ENCODE assay signal across 16 cellular contexts in the genomic region with DNA sequence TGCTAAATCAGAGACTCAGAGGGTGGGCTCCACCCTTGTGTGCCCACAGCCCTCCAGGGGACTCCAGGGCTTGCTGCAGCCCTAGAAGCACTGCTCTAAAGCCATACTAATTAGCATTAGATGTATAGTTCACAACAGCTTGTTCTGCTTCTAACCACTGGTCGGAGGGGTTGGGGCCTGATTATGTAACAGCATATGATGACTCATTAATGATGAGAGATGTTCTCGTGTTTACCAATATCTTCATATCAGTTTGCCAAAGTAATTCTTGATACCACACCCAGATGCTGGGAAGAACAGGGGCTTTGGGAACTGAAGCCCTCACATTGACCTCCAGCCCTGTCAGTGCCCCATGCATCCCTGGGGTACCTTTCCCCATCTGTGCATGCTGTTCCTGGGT.
DNase-seq lines count a peak whose midpoint lies in the region; ATAC-seq and TF ChIP-seq lines count a peak whose summit lies in the region.
"Had no signal": no experiment of that assay in that cellular context is flagged by ENCODE, and none has a peak within 500 bp of the region (broad histone marks: within the 10 kb centered on the region; RNA-seq: fewer than 3 reads in every experiment).

No MANE protein-coding gene starts in this region.

- no peak overlapping the region for H3K27ac Mint-ChIP-seq in naive thymus-derived CD4-positive, alpha-beta T cell
- H3K27ac Mint-ChIP-seq in natural killer cell treated with Interleukin-12 subunit alpha and Interleukin-12 subunit beta and Interleukin-15 and Interleukin-18, amount 100 ng/mL, for 72 hours: no peak overlapping the region
- H3K27ac Mint-ChIP-seq: HFFc6, IgD-negative memory B cell had no signal

- H3K9me3 ChIP-seq in naive thymus-derived CD4-positive, alpha-beta T cell (ENCODE audit: control insufficient read depth in 2 of 3, low read length in 3 of 3): no peaks in the 10 kb centered on the region

- no peaks in the 10 kb centered on the region for H3K4me1 ChIP-seq in naive thymus-derived CD4-positive, alpha-beta T cell (ENCODE audit: control insufficient read depth in 2 of 2, insufficient read depth in 2 of 2, low read length in 2 of 2)

- no peaks in the 10 kb centered on the region for H3K36me3 ChIP-seq in naive thymus-derived CD4-positive, alpha-beta T cell (ENCODE audit: control insufficient read depth in 2 of 3, insufficient read depth in 3 of 3, low read length in 3 of 3)

- ATAC-seq in naive thymus-derived CD4-positive, alpha-beta T cell: peak; percentile 63
- no peak for ATAC-seq in GM21390 (IDR thresholded peaks at IDR 0.05; ENCODE audit: unreplicated experiment)
- ATAC-seq in natural killer cell treated with Interleukin-12 subunit alpha and Interleukin-12 subunit beta and Interleukin-15 and Interleukin-18, amount 100 ng/mL, for 72 hours: no peak
- ATAC-seq in GM21529 (IDR thresholded peaks at IDR 0.05; ENCODE audit: unreplicated experiment): no peak
- ATAC-seq: Right ventricle myocardium inferior had no signal

- TF ChIP-seq CTCF in choroid plexus epithelial cell (conservative IDR thresholded peaks at IDR 0.05; ENCODE audit: low read depth, low read length): no peak

- peaks cover 0 to 3% (median 0%) of the 10 kb centered on the region in 7 donors for H3K4me1 Mint-ChIP-seq in naive thymus-derived CD4-positive, alpha-beta T cell
- H3K4me1 Mint-ChIP-seq in natural killer cell treated with Interleukin-12 subunit alpha and Interleukin-12 subunit beta and Interleukin-15 and Interleukin-18, amount 100 ng/mL, for 72 hours (ENCODE audit: low read depth in 2 of 2): peaks cover 6 to 10% of the 10 kb centered on the region in 2 donors

- no peak overlapping the region for H3K27ac ChIP-seq in naive thymus-derived CD4-positive, alpha-beta T cell (ENCODE audit: low read depth, low read length)
- H3K27ac ChIP-seq: SK-N-MC had no signal

- peaks cover 0 to 28% (median 17%) of the 10 kb centered on the region in 5 donors for H3K27me3 Mint-ChIP-seq in naive thymus-derived CD4-positive, alpha-beta T cell
- H3K27me3 Mint-ChIP-seq in natural killer cell treated with Interleukin-12 subunit alpha and Interleukin-12 subunit beta and Interleukin-15 and Interleukin-18, amount 100 ng/mL, for 72 hours: peaks cover 0 to 6% of the 10 kb centered on the region in 2 donors

- CTCF ChIA-PET in naive thymus-derived CD4-positive, alpha-beta T cell (lab: Charles Lee): no interaction called here

- H3K4me3 Mint-ChIP-seq in naive thymus-derived CD4-positive, alpha-beta T cell: no peak overlapping the region
- no peak overlapping the region for H3K4me3 Mint-ChIP-seq in natural killer cell treated with Interleukin-12 subunit alpha and Interleukin-12 subunit beta and Interleukin-15 and Interleukin-18, amount 100 ng/mL, for 72 hours
- H3K4me3 Mint-ChIP-seq: HFFc6, IgD-negative memory B cell had no signal

- intact Hi-C loops in naive thymus-derived CD4-positive, alpha-beta T cell (cut with micrococcal nuclease): no loop called here

- no peaks in the 10 kb centered on the region for H3K27me3 ChIP-seq in naive thymus-derived CD4-positive, alpha-beta T cell (ENCODE audit: control insufficient read depth in 2 of 2, insufficient read depth in 2 of 2, low read length in 2 of 2)

- no peak overlapping the region for H3K4me3 ChIP-seq in choroid plexus epithelial cell (ENCODE audit: low read depth, low read length)
- H3K4me3 ChIP-seq in naive thymus-derived CD4-positive, alpha-beta T cell (ENCODE audit: low read length): no peak overlapping the region
- H3K4me3 ChIP-seq: SK-N-MC had no signal

- POLR2A ChIA-PET in naive thymus-derived CD4-positive, alpha-beta T cell (lab: Charles Lee): no interaction called here

- H3K36me3 Mint-ChIP-seq in naive thymus-derived CD4-positive, alpha-beta T cell: no peaks in the 10 kb centered on the region
- no peaks in the 10 kb centered on the region for H3K36me3 Mint-ChIP-seq in natural killer cell treated with Interleukin-12 subunit alpha and Interleukin-12 subunit beta and Interleukin-15 and Interleukin-18, amount 100 ng/mL, for 72 hours
- H3K36me3 Mint-ChIP-seq: IgD-negative memory B cell had no signal

- peak; percentile 49 for DNase-seq in CD1c-positive myeloid dendritic cell (ENCODE audit: extremely low spot score)
- DNase-seq in NOMO-1 (lab: John Stamatoyannopoulos, UW; ENCODE audit: unreplicated experiment in 2 of 2): peak; percentile 31 to 50
- DNase-seq in choroid plexus epithelial cell (ENCODE audit: low read depth): peak; percentile 22
- DNase-seq in naive thymus-derived CD4-positive, alpha-beta T cell: no peak
- no peak for DNase-seq in natural killer cell treated with Interleukin-12 subunit alpha and Interleukin-12 subunit beta and Interleukin-15 and Interleukin-18, amount 100 ng/mL, for 72 hours (ENCODE audit: low spot score)
- DNase-seq: DMS79 treated with DMSO at 0.1 percent for 48 hours, HFFc6, NCI-H1417 treated with DMSO at 0.1 percent for 48 hours, NCI-H187 treated with DMSO at 0.1 percent for 48 hours, NCI-H2227 treated with DMSO at 0.1 percent for 48 hours, NCI-H524 had no signal

- H3K9me3 Mint-ChIP-seq in naive thymus-derived CD4-positive, alpha-beta T cell: peaks cover 0 to 2% (median 0%) of the 10 kb centered on the region in 11 donors
- no peaks in the 10 kb centered on the region for H3K9me3 Mint-ChIP-seq in natural killer cell treated with Interleukin-12 subunit alpha and Interleukin-12 subunit beta and Interleukin-15 and Interleukin-18, amount 100 ng/mL, for 72 hours
- H3K9me3 Mint-ChIP-seq: HFFc6 had no signal

Comparison
In these comparisons a context has a peak if more than half of its experiments do, and no peak if none do; other contexts are left out.
1. DNase-seq: peak in CD1c-positive myeloid dendritic cell (single experiment), NOMO-1 (2 of 2) and choroid plexus epithelial cell (single experiment); none in naive thymus-derived CD4-positive, alpha-beta T cell (0 of 9) and natural killer cell treated with Interleukin-12 subunit alpha and Interleukin-12 subunit beta and Interleukin-15 and Interleukin-18, amount 100 ng/mL, for 72 hours (single experiment).